In genomic region chr1:200873671-200874397, GRCh38 we compare ENCODE assay signal across 11 cellular contexts. TPM values are rescaled to one million over a fixed set of nuclear protein-coding genes. Genes with fewer than 3 reads are reported as not detected.
DNase-seq lines count a peak whose midpoint lies in the region; ATAC-seq and TF ChIP-seq lines count a peak whose summit lies in the region.
"Had no signal": no experiment of that assay in that cellular context is flagged by ENCODE, and none has a peak within 500 bp of the region (broad histone marks: within the 10 kb centered on the region; RNA-seq: fewer than 3 reads in every experiment).

No MANE protein-coding gene starts in this region.

- no peak for TF ChIP-seq EP300 in stomach (IDR thresholded peaks at IDR 0.05)

- H3K9me3 Mint-ChIP-seq in activated T-cell treated with anti-CD3 and anti-CD28 coated beads, Interleukin-2, amount 50 U/mL, for 4 hours: no peaks in the 10 kb centered on the region
- no peaks in the 10 kb centered on the region for H3K9me3 Mint-ChIP-seq in activated T-helper 17 cell treated with anti-CD3 and anti-CD28 coated beads, Interleukin-2, amount 50 U/mL, for 72 hours

- intact Hi-C loops in stomach (cut with DNase I; ENCODE audit: low total_unique reads): no loop called here

- no peaks in the 10 kb centered on the region for H3K36me3 Mint-ChIP-seq in activated T-cell treated with anti-CD3 and anti-CD28 coated beads, Interleukin-2, amount 50 U/mL, for 4 hours (ENCODE audit: insufficient read depth)
- peaks cover 5% of the 10 kb centered on the region for H3K36me3 Mint-ChIP-seq in activated T-helper 17 cell treated with anti-CD3 and anti-CD28 coated beads, Interleukin-2, amount 50 U/mL, for 72 hours (ENCODE audit: low read depth)

- 19 to 35% (median 21%) methylated on average over 29 to 66 of the region's 66 CpGs for WGBS in stomach, 5 donors

- no peak for TF ChIP-seq POLR2A in stomach (IDR thresholded peaks at IDR 0.05)

- H3K27me3 Mint-ChIP-seq in activated T-cell treated with anti-CD3 and anti-CD28 coated beads, Interleukin-2, amount 50 U/mL, for 4 hours (ENCODE audit: low read depth): peaks cover 26% of the 10 kb centered on the region
- H3K27me3 Mint-ChIP-seq in activated T-helper 17 cell treated with anti-CD3 and anti-CD28 coated beads, Interleukin-2, amount 50 U/mL, for 72 hours: peaks cover 19% of the 10 kb centered on the region

- no peak for DNase-seq in activated T-cell treated with anti-CD3 and anti-CD28 coated beads, Interleukin-2, amount 50 U/mL, for 4 hours
- no peak for DNase-seq in activated T-cell treated with anti-CD3 and anti-CD28 coated beads for 4 hours
- no peak for DNase-seq in kidney epithelial cell (ENCODE audit: low read depth)
- DNase-seq in stomach: no peak
- no peak for DNase-seq in foreskin fibroblast
- DNase-seq in ecto neural progenitor cell (ENCODE audit: low spot score): no peak
- DNase-seq: effector CD8-positive, alpha-beta T cell; stimulated activated CD8-positive, alpha-beta memory T cell treated with anti-CD3 and anti-CD28 coated beads, Interleukin-4, amount 100 ng/mL, for 48 hours had no signal

- ATAC-seq in activated T-cell treated with anti-CD3 and anti-CD28 coated beads, Interleukin-2, amount 50 U/mL, for 4 hours: no peak
- no peak for ATAC-seq in activated T-helper 17 cell treated with anti-CD3 and anti-CD28 coated beads, Interleukin-2, amount 50 U/mL, for 72 hours (replicated peaks)
- ATAC-seq in HG03025 (IDR thresholded peaks at IDR 0.05; ENCODE audit: low FRiP score, unreplicated experiment): no peak

- H3K27ac Mint-ChIP-seq in activated T-helper 17 cell treated with anti-CD3 and anti-CD28 coated beads, Interleukin-2, amount 50 U/mL, for 72 hours: no peak overlapping the region

- H3K36me3 ChIP-seq in kidney epithelial cell (ENCODE audit: control insufficient read depth, insufficient read depth, low read length): no peaks in the 10 kb centered on the region
- no peaks in the 10 kb centered on the region for H3K36me3 ChIP-seq in stomach

- peak overlapping the region; percentile 33 for H3K4me3 Mint-ChIP-seq in activated T-cell treated with anti-CD3 and anti-CD28 coated beads, Interleukin-2, amount 50 U/mL, for 4 hours
- peak overlapping the region; percentile 62 for H3K4me3 Mint-ChIP-seq in activated T-helper 17 cell treated with anti-CD3 and anti-CD28 coated beads, Interleukin-2, amount 50 U/mL, for 72 hours

- TF ChIP-seq CTCF in kidney epithelial cell (IDR thresholded peaks at IDR 0.05; ENCODE audit: insufficient read depth, low read length, poor library complexity, severe bottlenecking) (no peak), stomach (IDR thresholded peaks at IDR 0.05) (no peak), foreskin fibroblast (IDR thresholded peaks at IDR 0.05; ENCODE audit: low read depth, low read length) (no peak)

- H3K4me3 ChIP-seq in kidney epithelial cell (ENCODE audit: low read depth, low read length): peak overlapping the region; percentile 6
- H3K4me3 ChIP-seq in stomach: peak overlapping the region; percentile 31 to 49 (median 46)
- H3K4me3 ChIP-seq in foreskin fibroblast (ENCODE audit: low read depth in 1 of 2, low read length in 2 of 2): no peak overlapping the region

- no peaks in the 10 kb centered on the region for H3K9me3 ChIP-seq in stomach

- H3K4me1 ChIP-seq in stomach: peaks cover 12 to 16% (median 15%) of the 10 kb centered on the region in 4 donors

- H3K27ac ChIP-seq in stomach: peak overlapping the region; percentile 34 to 60 (median 54)

- peaks cover 65% of the 10 kb centered on the region for H3K4me1 Mint-ChIP-seq in activated T-cell treated with anti-CD3 and anti-CD28 coated beads, Interleukin-2, amount 50 U/mL, for 4 hours (ENCODE audit: low read depth)
- peaks cover 41% of the 10 kb centered on the region for H3K4me1 Mint-ChIP-seq in activated T-helper 17 cell treated with anti-CD3 and anti-CD28 coated beads, Interleukin-2, amount 50 U/mL, for 72 hours

- H3K27me3 ChIP-seq in kidney epithelial cell (ENCODE audit: control insufficient read depth, insufficient read depth, low read length): peaks cover 23% of the 10 kb centered on the region
- H3K27me3 ChIP-seq in stomach: peaks cover 10 to 87% (median 30%) of the 10 kb centered on the region in 3 donors

RNA-seq across cellular contexts. Expression of gene GPR25, which starts 1.1 kb away (rescaled TPM):
- total RNA-seq in activated T-cell treated with anti-CD3 and anti-CD28 coated beads, Interleukin-2, amount 50 U/mL, for 4 hours: under 1 TPM in 1 of 3 donors, not detected in 2; 0.16 TPM
- 1 to 10 TPM in 1 of 2 donors, not detected in 1; 1.8 TPM for total RNA-seq in activated T-helper 17 cell treated with anti-CD3 and anti-CD28 coated beads, Interleukin-2, amount 50 U/mL, for 72 hours
- total RNA-seq in kidney epithelial cell: not detected in 2 replicates
- total RNA-seq in stomach: not detected
- 1 to 10 TPM in 1 of 3 donors, under 1 TPM in 2; 0.08 to 1.5 (median 0.75) TPM for polyA plus RNA-seq in stomach
- total RNA-seq: A673 had no signal

RNA-seq across cellular contexts. Expression of gene INAVA, which starts 20.9 kb away (rescaled TPM):
- total RNA-seq in activated T-cell treated with anti-CD3 and anti-CD28 coated beads, Interleukin-2, amount 50 U/mL, for 4 hours: under 1 TPM; 0.13 to 0.29 (median 0.22) TPM
- total RNA-seq in activated T-helper 17 cell treated with anti-CD3 and anti-CD28 coated beads, Interleukin-2, amount 50 U/mL, for 72 hours: under 1 TPM; 0.13 to 0.19 TPM
- total RNA-seq in kidney epithelial cell: 185 and 292 TPM in 2 replicates
- 100 to 1,000 TPM in 3 of 5 donors, 10 to 100 TPM in 2; 38.0 to 184 (median 102) TPM for total RNA-seq in stomach
- 10 to 100 TPM; 11.3 to 75.3 (median 28.2) TPM for polyA plus RNA-seq in stomach

Comparison
In these comparisons a context has a peak if more than half of its experiments do, and no peak if none do; other contexts are left out.
1. H3K4me3 ChIP-seq: peak in kidney epithelial cell (single experiment) and stomach (4 of 4); none in foreskin fibroblast (0 of 2).
2. RNA of gene INAVA, which starts 20.9 kb away (total RNA-seq): 185 to 292 TPM in kidney epithelial cell and 38.0 to 184 TPM in stomach; 0.13 to 0.29 TPM in activated T-cell treated with anti-CD3 and anti-CD28 coated beads, Interleukin-2, amount 50 U/mL, for 4 hours and 0.13 to 0.19 TPM in activated T-helper 17 cell treated with anti-CD3 and anti-CD28 coated beads, Interleukin-2, amount 50 U/mL, for 72 hours; every median in the first group is over 10 times any median in the second.